ENCODE assay signal across 15 cellular contexts in genomic region chr11:44831605-44832394, GRCh38.
A peak's percentile ranks its signal among the peaks of the same experiment; 100 is the strongest.
DNase-seq lines count a peak whose midpoint lies in the region; ATAC-seq and TF ChIP-seq lines count a peak whose summit lies in the region.
"Had no signal": no experiment of that assay in that cellular context is flagged by ENCODE, and none has a peak within 500 bp of the region (broad histone marks: within the 10 kb centered on the region; RNA-seq: fewer than 3 reads in every experiment).

No MANE protein-coding gene starts in this region.

- peak overlapping the region; percentile 19; the same call in 1 of the 2 replicates for H3K27ac ChIP-seq in SJCRH30
- peak overlapping the region in 3 of 4 donors; percentile 81 to 86 (median 85) for H3K27ac ChIP-seq in gastroesophageal sphincter
- H3K27ac ChIP-seq in MM.1S (ENCODE audit: low read length), result no peak overlapping the region
- peak overlapping the region in 2 of 4 donors; percentile 24 to 70 for H3K27ac ChIP-seq in esophagus squamous epithelium
- H3K27ac ChIP-seq: KMS-11 had no signal

- H3K36me3 ChIP-seq in SJCRH30 (no peaks in the 10 kb centered on the region), gastroesophageal sphincter (no peaks in the 10 kb centered on the region), MM.1S (replicated peaks; ENCODE audit: insufficient read depth, low read length) (no peaks in the 10 kb centered on the region), H7 (replicated peaks; ENCODE audit: control insufficient read depth, insufficient read depth, low read length) (no peaks in the 10 kb centered on the region), esophagus squamous epithelium (no peaks in the 10 kb centered on the region)

- H4K20me1 ChIP-seq in MM.1S (ENCODE audit: insufficient read depth, low read length), result no peaks in the 10 kb centered on the region

- H3K79me2 ChIP-seq in MM.1S (ENCODE audit: low read length), result no peaks in the 10 kb centered on the region

- WGBS in gastroesophageal sphincter (ENCODE audit: low coverage in 1 of 2), 2 donors, result 85 to 91% methylated on average over 8 to 10 of the region's 10 CpGs
- 78 to 86% methylated on average over 9 to 10 of the region's 10 CpGs for WGBS in esophagus squamous epithelium, 2 donors

- H3K4me1 ChIP-seq in SJCRH30, result peaks cover 12% of the 10 kb centered on the region
- peaks cover 13 to 60% (median 14%) of the 10 kb centered on the region in 3 donors for H3K4me1 ChIP-seq in gastroesophageal sphincter
- H3K4me1 ChIP-seq in MM.1S (ENCODE audit: low read length), result no peaks in the 10 kb centered on the region
- peaks cover 0 to 27% (median 11%) of the 10 kb centered on the region in 3 donors for H3K4me1 ChIP-seq in esophagus squamous epithelium

- TF ChIP-seq CTCF in gastroesophageal sphincter (IDR thresholded peaks at IDR 0.05) (no peak), MM.1S (IDR thresholded peaks at IDR 0.05; ENCODE audit: low read length) (no peak), esophagus squamous epithelium (IDR thresholded peaks at IDR 0.05) (no peak)

- H3K4me3 ChIP-seq in SJCRH30 (no peak overlapping the region), gastroesophageal sphincter (no peak overlapping the region), MM.1S (ENCODE audit: low read length) (no peak overlapping the region), H7 (ENCODE audit: insufficient read depth, low read depth, low read length) (no peak overlapping the region), esophagus squamous epithelium (no peak overlapping the region)

- no peak overlapping the region for H3K9ac ChIP-seq in MM.1S (ENCODE audit: low read length)
- H3K9ac ChIP-seq: KMS-11 had no signal

- intact Hi-C loops in posterior vena cava (cut with DNase I), result loop anchor here in 1 of 2 donors (5.0 kb wide), 1 partner anchor 1461 kb away; no protein-coding TSS in a partner anchor
- intact Hi-C loops in esophagus squamous epithelium (cut with DNase I), result no loop called here

- H3K4me2 ChIP-seq in MM.1S (ENCODE audit: low read depth, low read length), result no peak overlapping the region
- H3K4me2 ChIP-seq: KMS-11 had no signal

- H3K9me2 ChIP-seq in MM.1S (replicated peaks; ENCODE audit: insufficient read depth, low read length), result no peaks in the 10 kb centered on the region

- DNase-seq in H4 (ENCODE audit: low spot score) (peak; percentile 37), SJCRH30 (peak; percentile 27 to 39), posterior vena cava (ENCODE audit: low spot score) (peak; percentile 57), MM.1S (no peak), H7 (no peak), esophagus squamous epithelium (lab: John Stamatoyannopoulos, UW) (no peak)
- DNase-seq: C1 segment of cervical spinal cord, NCI-H1417, NCI-H187 treated with DMSO at 0.1 percent for 48 hours, NCI-H69, SIG-M5 had no signal

- TF ChIP-seq POLR2A in gastroesophageal sphincter (IDR thresholded peaks at IDR 0.05) (no peak), esophagus squamous epithelium (IDR thresholded peaks at IDR 0.05) (no peak)

- TF ChIP-seq EP300 in gastroesophageal sphincter (IDR thresholded peaks at IDR 0.05), result no peak

- H2AFZ ChIP-seq in MM.1S (ENCODE audit: low read length), result no peak overlapping the region

- H3K27me3 ChIP-seq in SJCRH30, result no peaks in the 10 kb centered on the region
- no peaks in the 10 kb centered on the region for H3K27me3 ChIP-seq in gastroesophageal sphincter
- H3K27me3 ChIP-seq in MM.1S (replicated peaks; ENCODE audit: insufficient read depth, low read length), result no peaks in the 10 kb centered on the region; the same call in 1 of the 2 replicates
- H3K27me3 ChIP-seq in H7 (ENCODE audit: control insufficient read depth, insufficient read depth, low read length), result no peaks in the 10 kb centered on the region
- peaks cover 0 to 22% (median 0%) of the 10 kb centered on the region in 4 donors for H3K27me3 ChIP-seq in esophagus squamous epithelium

- ATAC-seq in gastroesophageal sphincter, result no peak
- ATAC-seq in GM18907 (IDR thresholded peaks at IDR 0.05; ENCODE audit: unreplicated experiment), result no peak
- ATAC-seq: HCT116 had no signal

- no peaks in the 10 kb centered on the region; the same call in 1 of the 2 replicates for H3K9me3 ChIP-seq in SJCRH30 (replicated peaks)
- no peaks in the 10 kb centered on the region for H3K9me3 ChIP-seq in gastroesophageal sphincter
- no peaks in the 10 kb centered on the region for H3K9me3 ChIP-seq in MM.1S (replicated peaks; ENCODE audit: insufficient read depth, low read length)
- no peaks in the 10 kb centered on the region for H3K9me3 ChIP-seq in esophagus squamous epithelium

- H3F3A ChIP-seq in MM.1S (ENCODE audit: insufficient read depth, low read length), result no peaks in the 10 kb centered on the region

Comparison
In these comparisons a context has a peak if more than half of its experiments do, and no peak if none do; other contexts are left out.
1. DNase-seq: peak in H4 (single experiment), SJCRH30 (2 of 2) and posterior vena cava (single experiment); none in MM.1S (single experiment), H7 (single experiment) and esophagus squamous epithelium (single experiment).